In the genomic region with DNA sequence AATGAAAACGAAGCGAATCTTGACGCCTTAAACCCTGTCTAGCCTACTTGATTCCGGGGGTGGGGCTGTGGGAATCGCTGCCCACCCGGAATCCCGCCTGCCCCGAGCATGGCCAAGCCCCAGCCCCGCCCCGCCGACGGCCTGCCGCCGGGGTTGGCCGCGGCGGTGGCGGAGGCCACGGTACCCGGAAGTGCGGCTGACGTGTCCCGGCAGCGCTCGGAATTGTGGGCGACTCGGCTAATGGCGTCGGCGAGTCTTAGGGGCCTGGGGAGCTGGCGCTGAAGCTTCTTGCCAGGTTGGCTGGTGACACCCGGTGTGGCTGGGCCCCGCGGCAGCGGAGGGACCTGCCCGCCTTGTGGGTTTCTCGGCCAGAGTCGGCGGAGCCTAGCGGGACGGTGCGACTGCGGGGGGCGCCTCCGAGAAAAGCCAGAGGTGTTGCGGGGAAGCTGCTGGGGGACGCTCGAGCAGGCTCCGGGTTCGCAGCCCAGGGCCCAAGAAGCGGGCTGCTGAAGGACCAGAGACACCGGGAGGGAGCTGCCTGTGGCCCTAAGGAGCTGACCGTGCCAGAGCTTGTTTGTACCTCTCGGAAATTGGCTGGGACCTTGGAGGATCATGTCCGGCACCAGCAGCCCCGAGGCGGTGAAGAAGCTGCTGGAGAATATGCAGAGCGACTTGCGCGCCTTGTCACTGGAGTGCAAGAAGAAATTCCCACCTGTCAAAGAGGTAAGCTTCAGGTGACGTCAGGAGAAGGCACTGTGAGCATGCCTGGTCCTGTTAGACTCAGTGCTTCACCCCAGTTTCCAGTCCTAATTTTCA, we compare ENCODE assay signal across 1 cellular context.
TF ChIP-seq lines count a peak whose summit lies in the region.

A gene with protein sequence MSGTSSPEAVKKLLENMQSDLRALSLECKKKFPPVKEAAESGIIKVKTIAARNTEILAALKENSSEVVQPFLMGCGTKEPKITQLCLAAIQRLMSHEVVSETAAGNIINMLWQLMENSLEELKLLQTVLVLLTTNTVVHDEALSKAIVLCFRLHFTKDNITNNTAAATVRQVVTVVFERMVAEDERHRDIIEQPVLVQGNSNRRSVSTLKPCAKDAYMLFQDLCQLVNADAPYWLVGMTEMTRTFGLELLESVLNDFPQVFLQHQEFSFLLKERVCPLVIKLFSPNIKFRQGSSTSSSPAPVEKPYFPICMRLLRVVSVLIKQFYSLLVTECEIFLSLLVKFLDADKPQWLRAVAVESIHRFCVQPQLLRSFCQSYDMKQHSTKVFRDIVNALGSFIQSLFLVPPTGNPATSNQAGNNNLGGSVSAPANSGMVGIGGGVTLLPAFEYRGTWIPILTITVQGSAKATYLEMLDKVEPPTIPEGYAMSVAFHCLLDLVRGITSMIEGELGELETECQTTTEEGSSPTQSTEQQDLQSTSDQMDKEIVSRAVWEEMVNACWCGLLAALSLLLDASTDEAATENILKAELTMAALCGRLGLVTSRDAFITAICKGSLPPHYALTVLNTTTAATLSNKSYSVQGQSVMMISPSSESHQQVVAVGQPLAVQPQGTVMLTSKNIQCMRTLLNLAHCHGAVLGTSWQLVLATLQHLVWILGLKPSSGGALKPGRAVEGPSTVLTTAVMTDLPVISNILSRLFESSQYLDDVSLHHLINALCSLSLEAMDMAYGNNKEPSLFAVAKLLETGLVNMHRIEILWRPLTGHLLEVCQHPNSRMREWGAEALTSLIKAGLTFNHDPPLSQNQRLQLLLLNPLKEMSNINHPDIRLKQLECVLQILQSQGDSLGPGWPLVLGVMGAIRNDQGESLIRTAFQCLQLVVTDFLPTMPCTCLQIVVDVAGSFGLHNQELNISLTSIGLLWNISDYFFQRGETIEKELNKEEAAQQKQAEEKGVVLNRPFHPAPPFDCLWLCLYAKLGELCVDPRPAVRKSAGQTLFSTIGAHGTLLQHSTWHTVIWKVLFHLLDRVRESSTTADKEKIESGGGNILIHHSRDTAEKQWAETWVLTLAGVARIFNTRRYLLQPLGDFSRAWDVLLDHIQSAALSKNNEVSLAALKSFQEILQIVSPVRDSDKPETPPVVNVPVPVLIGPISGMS (N-terminal part only) (plus strand): TSS at position 231 of the 816 bp plus-strand sequence. CDS start 382 bp downstream, at position 613.

TF ChIP-seq in HEK293, 187 proteins besides CTCF, POLR2A, EP300 and RAD21 (continued from another document and continues in another):
- TF ChIP-seq ELK4 (IDR thresholded peaks at IDR 0.05; ENCODE audit: borderline replicate concordance, low read depth, low read length) = no peak
- peak; percentile 82 for TF ChIP-seq ZNF501 (tag by site-specific recombination; IDR thresholded peaks at IDR 0.05)
- no peak for TF ChIP-seq GLI2 (tag by site-specific recombination; IDR thresholded peaks at IDR 0.05; ENCODE audit: borderline replicate concordance, low read depth)
- no peak for TF ChIP-seq ZBTB21 (tag by site-specific recombination; IDR thresholded peaks at IDR 0.05)
- TF ChIP-seq, protein P1, sequence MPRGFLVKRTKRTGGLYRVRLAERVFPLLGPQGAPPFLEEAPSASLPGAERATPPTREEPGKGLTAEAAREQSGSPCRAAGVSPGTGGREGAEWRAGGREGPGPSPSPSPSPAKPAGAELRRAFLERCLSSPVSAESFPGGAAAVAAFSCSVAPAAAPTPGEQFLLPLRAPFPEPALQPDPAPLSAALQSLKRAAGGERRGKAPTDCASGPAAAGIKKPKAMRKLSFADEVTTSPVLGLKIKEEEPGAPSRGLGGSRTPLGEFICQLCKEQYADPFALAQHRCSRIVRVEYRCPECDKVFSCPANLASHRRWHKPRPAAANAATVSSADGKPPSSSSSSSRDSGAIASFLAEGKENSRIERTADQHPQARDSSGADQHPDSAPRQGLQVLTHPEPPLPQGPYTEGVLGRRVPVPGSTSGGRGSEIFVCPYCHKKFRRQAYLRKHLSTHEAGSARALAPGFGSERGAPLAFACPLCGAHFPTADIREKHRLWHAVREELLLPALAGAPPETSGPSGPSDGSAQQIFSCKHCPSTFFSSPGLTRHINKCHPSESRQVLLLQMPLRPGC (tag by site-specific recombination; IDR thresholded peaks at IDR 0.05) = no peak
- no peak for TF ChIP-seq ZNF561 (tag by site-specific recombination; IDR thresholded peaks at IDR 0.05; ENCODE audit: borderline replicate concordance)
- TF ChIP-seq, protein P2, sequence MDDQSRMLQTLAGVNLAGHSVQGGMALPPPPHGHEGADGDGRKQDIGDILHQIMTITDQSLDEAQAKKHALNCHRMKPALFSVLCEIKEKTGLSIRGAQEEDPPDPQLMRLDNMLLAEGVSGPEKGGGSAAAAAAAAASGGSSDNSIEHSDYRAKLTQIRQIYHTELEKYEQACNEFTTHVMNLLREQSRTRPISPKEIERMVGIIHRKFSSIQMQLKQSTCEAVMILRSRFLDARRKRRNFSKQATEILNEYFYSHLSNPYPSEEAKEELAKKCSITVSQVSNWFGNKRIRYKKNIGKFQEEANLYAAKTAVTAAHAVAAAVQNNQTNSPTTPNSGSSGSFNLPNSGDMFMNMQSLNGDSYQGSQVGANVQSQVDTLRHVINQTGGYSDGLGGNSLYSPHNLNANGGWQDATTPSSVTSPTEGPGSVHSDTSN (CRISPR knock-in tag; IDR thresholded peaks at IDR 0.05) = 0 out of 2 replicates have a peak, but pooled peaks have one; percentile 34
- no peak for TF ChIP-seq ZNF549 (tag by site-specific recombination; IDR thresholded peaks at IDR 0.05)
- TF ChIP-seq ZNF660 (tag by site-specific recombination; IDR thresholded peaks at IDR 0.05) = no peak
- TF ChIP-seq, protein P3, sequence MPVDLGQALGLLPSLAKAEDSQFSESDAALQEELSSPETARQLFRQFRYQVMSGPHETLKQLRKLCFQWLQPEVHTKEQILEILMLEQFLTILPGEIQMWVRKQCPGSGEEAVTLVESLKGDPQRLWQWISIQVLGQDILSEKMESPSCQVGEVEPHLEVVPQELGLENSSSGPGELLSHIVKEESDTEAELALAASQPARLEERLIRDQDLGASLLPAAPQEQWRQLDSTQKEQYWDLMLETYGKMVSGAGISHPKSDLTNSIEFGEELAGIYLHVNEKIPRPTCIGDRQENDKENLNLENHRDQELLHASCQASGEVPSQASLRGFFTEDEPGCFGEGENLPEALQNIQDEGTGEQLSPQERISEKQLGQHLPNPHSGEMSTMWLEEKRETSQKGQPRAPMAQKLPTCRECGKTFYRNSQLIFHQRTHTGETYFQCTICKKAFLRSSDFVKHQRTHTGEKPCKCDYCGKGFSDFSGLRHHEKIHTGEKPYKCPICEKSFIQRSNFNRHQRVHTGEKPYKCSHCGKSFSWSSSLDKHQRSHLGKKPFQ (tag by site-specific recombination; IDR thresholded peaks at IDR 0.05) = no peak
- TF ChIP-seq ZNF624 (tag by site-specific recombination; IDR thresholded peaks at IDR 0.05) = no peak
- no peak for TF ChIP-seq ZNF16 (tag by site-specific recombination; IDR thresholded peaks at IDR 0.05; ENCODE audit: low read depth)
- TF ChIP-seq, protein P4, sequence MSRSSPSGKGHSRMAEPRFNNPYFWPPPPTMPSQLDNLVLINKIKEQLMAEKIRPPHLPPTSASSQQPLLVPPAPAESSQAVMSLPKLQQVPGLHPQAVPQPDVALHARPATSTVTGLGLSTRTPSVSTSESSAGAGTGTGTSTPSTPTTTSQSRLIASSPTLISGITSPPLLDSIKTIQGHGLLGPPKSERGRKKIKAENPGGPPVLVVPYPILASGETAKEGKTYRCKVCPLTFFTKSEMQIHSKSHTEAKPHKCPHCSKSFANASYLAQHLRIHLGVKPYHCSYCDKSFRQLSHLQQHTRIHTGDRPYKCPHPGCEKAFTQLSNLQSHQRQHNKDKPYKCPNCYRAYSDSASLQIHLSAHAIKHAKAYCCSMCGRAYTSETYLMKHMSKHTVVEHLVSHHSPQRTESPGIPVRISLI (tag by site-specific recombination; IDR thresholded peaks at IDR 0.05) = no peak
- no peak for TF ChIP-seq ZFP41 (tag by site-specific recombination; IDR thresholded peaks at IDR 0.05; ENCODE audit: borderline replicate concordance)
- peak; percentile 75 for TF ChIP-seq GLIS2 (tag by site-specific recombination; IDR thresholded peaks at IDR 0.05)
- TF ChIP-seq ZNF221 (tag by site-specific recombination; IDR thresholded peaks at IDR 0.05; ENCODE audit: borderline replicate concordance) = no peak
- no peak for TF ChIP-seq TCF7L2 (IDR thresholded peaks at IDR 0.05; ENCODE audit: borderline replicate concordance, low read depth, low read length)
- TF ChIP-seq KLF16 (tag by site-specific recombination; IDR thresholded peaks at IDR 0.05) = 0 out of 2 replicates have a peak, but pooled peaks have one; percentile 48
- no peak for TF ChIP-seq ZNF530 (tag by site-specific recombination; IDR thresholded peaks at IDR 0.05; ENCODE audit: low read depth)
- no peak for TF ChIP-seq ZSCAN16 (tag by site-specific recombination; IDR thresholded peaks at IDR 0.05)
- TF ChIP-seq SP3 (tag by site-specific recombination; IDR thresholded peaks at IDR 0.05) = peak; percentile 74
- 0 out of 2 replicates have a peak, but pooled peaks have one; percentile 21 for TF ChIP-seq ZSCAN30 (tag by site-specific recombination; IDR thresholded peaks at IDR 0.05)
- TF ChIP-seq ZNF449 (tag by site-specific recombination; IDR thresholded peaks at IDR 0.05) = peak; percentile 97
- TF ChIP-seq ZNF645 (tag by site-specific recombination; IDR thresholded peaks at IDR 0.05) = no peak
- peak; percentile 59; the same call in 1 of the 2 replicates for TF ChIP-seq KLF8 (tag by site-specific recombination; IDR thresholded peaks at IDR 0.05)
- no peak for TF ChIP-seq ZNF521 (tag by site-specific recombination; IDR thresholded peaks at IDR 0.05)
- TF ChIP-seq ZBTB17 (tag by site-specific recombination; IDR thresholded peaks at IDR 0.05) = peak; percentile 40; the same call in 1 of the 2 replicates
- no peak for TF ChIP-seq ZIC2 (tag by site-specific recombination; IDR thresholded peaks at IDR 0.05)
- TF ChIP-seq WT1 (tag by site-specific recombination; IDR thresholded peaks at IDR 0.05) = no peak
- TF ChIP-seq ZNF274 (IDR thresholded peaks at IDR 0.05; ENCODE audit: low read length) = no peak
- TF ChIP-seq ZNF274 (tag by site-specific recombination; IDR thresholded peaks at IDR 0.05; ENCODE audit: borderline replicate concordance) = no peak
- TF ChIP-seq ZNF548 (tag by site-specific recombination; IDR thresholded peaks at IDR 0.05) = no peak
- TF ChIP-seq IKZF3 (tag by site-specific recombination; IDR thresholded peaks at IDR 0.05) = no peak
- TF ChIP-seq ZNF10 (tag by site-specific recombination; IDR thresholded peaks at IDR 0.05) = no peak
- TF ChIP-seq ZNF350 (tag by site-specific recombination; IDR thresholded peaks at IDR 0.05) = no peak
- peak; percentile 56; the same call in 1 of the 2 replicates for TF ChIP-seq EGR2 (tag by site-specific recombination; IDR thresholded peaks at IDR 0.05; ENCODE audit: low read depth)
- TF ChIP-seq ZNF664 (tag by site-specific recombination; IDR thresholded peaks at IDR 0.05) = no peak
- no peak for TF ChIP-seq ZNF558 (tag by site-specific recombination; IDR thresholded peaks at IDR 0.05)
- peak; percentile 86 for TF ChIP-seq ZBTB48 (tag by site-specific recombination; IDR thresholded peaks at IDR 0.05)
- TF ChIP-seq BCL11B (tag by site-specific recombination; IDR thresholded peaks at IDR 0.05; ENCODE audit: low read depth) = 0 out of 2 replicates have a peak, but pooled peaks have one; percentile 36
- TF ChIP-seq ZXDB (tag by site-specific recombination; IDR thresholded peaks at IDR 0.05) = peak; percentile 71
- peak; percentile 78 for TF ChIP-seq ZBTB11 (tag by site-specific recombination; conservative IDR thresholded peaks at IDR 0.05; ENCODE audit: low read depth)
- TF ChIP-seq ZNF747 (tag by site-specific recombination; IDR thresholded peaks at IDR 0.05) = no peak
- TF ChIP-seq ZNF19 (tag by site-specific recombination; IDR thresholded peaks at IDR 0.05; ENCODE audit: low read depth) = no peak
